26 cellular contexts compared by ENCODE assay signal in the genomic region with DNA sequence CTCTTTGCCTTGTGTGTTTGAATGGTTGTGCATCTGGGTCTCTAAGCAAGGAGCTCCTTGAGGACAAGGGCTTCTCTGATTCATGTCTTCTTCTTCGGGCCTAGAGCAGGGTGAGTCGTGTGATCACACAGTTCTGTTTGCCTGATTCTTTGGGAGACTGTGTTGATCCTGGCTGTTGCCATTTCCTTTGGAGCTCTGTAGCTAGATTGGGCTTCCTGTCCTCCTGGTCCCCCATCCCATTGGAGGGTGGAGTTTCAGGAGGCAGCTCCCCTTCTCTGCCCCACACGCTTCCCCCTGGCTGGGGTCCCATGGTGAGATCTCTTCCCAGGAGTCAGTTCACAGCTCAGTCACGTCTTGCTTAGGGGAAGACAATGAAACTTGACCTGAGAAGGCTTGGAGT.
DNase-seq lines count a peak whose midpoint lies in the region; ATAC-seq, FAIRE-seq and TF ChIP-seq lines count a peak whose summit lies in the region.
"Had no signal": no experiment of that assay in that cellular context is flagged by ENCODE, and none has a peak within 500 bp of the region (broad histone marks: within the 10 kb centered on the region; RNA-seq: fewer than 3 reads in every experiment).

No MANE protein-coding gene starts in this region.

- peak; percentile 74 for DNase-seq in endothelial cell of umbilical vein (ENCODE audit: low read depth, low spot score)
- no peak for DNase-seq in keratinocyte (ENCODE audit: low read depth, low spot score)
- DNase-seq in sciatic nerve (ENCODE audit: low spot score), result no peak
- no peak for DNase-seq in foreskin melanocyte
- DNase-seq in SIG-M5 (lab: John Stamatoyannopoulos, UW), result no peak
- DNase-seq in activated T-cell treated with anti-CD3 and anti-CD28 coated beads, Interleukin-2, amount 50 U/mL, for 24 hours, result no peak
- DNase-seq in NCI-H1694 (lab: John Stamatoyannopoulos, UW), result no peak
- DNase-seq: activated CD8-positive, alpha-beta memory T cell treated with anti-CD3 and anti-CD28 coated beads for 24 hours; activated naive CD4-positive, alpha-beta T cell treated with anti-CD3 and anti-CD28 coated beads, Interleukin-2, amount 10 ng/mL, durations not matched to agents 7 days and 5 days; activated T-cell treated with anti-CD3 and anti-CD28 coated beads, Interleukin-2, amount 50 U/mL, for 72 hours; COR-L47; erythroblast; H7; kidney glomerular epithelial cell; NCI-H1105; NCI-H2081; NCI-H82; stimulated activated CD4-positive, alpha-beta T cell treated with anti-CD3 and anti-CD28 coated beads, Interleukin-12 subunit alpha, Interleukin-12 subunit beta, amount 100 ng/mL, for 4 hours; stimulated activated CD4-positive, alpha-beta T cell treated with anti-CD3 and anti-CD28 coated beads, Interleukin-4, amount 100 ng/mL, for 4 hours; stimulated activated naive CD8-positive, alpha-beta T cell treated with anti-CD3 and anti-CD28 coated beads, Interleukin-15, Interleukin-2, amounts not matched to agents 100 U/mL and 50 U/mL, for 24 hours; T-cell; transverse colon had no signal

- no peaks in the 10 kb centered on the region for H3K27me3 ChIP-seq in ACC112 (ENCODE audit: insufficient read depth, low read length)
- no peaks in the 10 kb centered on the region for H3K27me3 ChIP-seq in endothelial cell of umbilical vein (ENCODE audit: control insufficient read depth in 2 of 2, insufficient read depth in 2 of 2, low read length in 2 of 2)
- H3K27me3 ChIP-seq in keratinocyte (ENCODE audit: control insufficient read depth, extremely low read depth, insufficient read depth, low read length), result no peaks in the 10 kb centered on the region
- H3K27me3 ChIP-seq: ascending aorta, transverse colon had no signal

- H3K36me3 ChIP-seq in ACC112 (ENCODE audit: insufficient read depth, low read length) (no peaks in the 10 kb centered on the region), endothelial cell of umbilical vein (ENCODE audit: control insufficient read depth in 2 of 2, extremely low read depth in 1 of 2, insufficient read depth in 2 of 2, low read length in 2 of 2) (no peaks in the 10 kb centered on the region), keratinocyte (ENCODE audit: control insufficient read depth in 2 of 2, extremely low read depth in 1 of 2, insufficient read depth in 2 of 2, low read length in 2 of 2) (no peaks in the 10 kb centered on the region)
- H3K36me3 ChIP-seq: ascending aorta, neutrophil, transverse colon had no signal

- H3K4me3 Mint-ChIP-seq in activated T-cell treated with anti-CD3 and anti-CD28 coated beads, Interleukin-2, amount 50 U/mL, for 24 hours, result no peak overlapping the region
- H3K4me3 Mint-ChIP-seq: activated naive CD4-positive, alpha-beta T cell treated with anti-CD3 and anti-CD28 coated beads, Interleukin-2, amount 10 ng/mL, durations not matched to agents 7 days and 5 days; activated T-cell treated with anti-CD3 and anti-CD28 coated beads, Interleukin-2, amount 50 U/mL, for 72 hours; T-cell had no signal

- TF ChIP-seq CTCF in endothelial cell of umbilical vein (IDR thresholded peaks at IDR 0.05; ENCODE audit: extremely low read depth in 1 of 2, insufficient read depth in 1 of 2, low read depth in 1 of 2, low read length in 2 of 2) (no peak), keratinocyte (optimal IDR thresholded peaks at IDR 0.05 in 1 of 3, IDR thresholded peaks at IDR 0.05 in 1 of 3, conservative IDR thresholded peaks at IDR 0.05 in 1 of 3; ENCODE audit: extremely low read depth in 1 of 3, insufficient read depth in 2 of 3, low read length in 3 of 3) (no peak)

- ATAC-seq in sciatic nerve, result peak; percentile 46
- ATAC-seq: activated T-cell treated with anti-CD3 and anti-CD28 coated beads, Interleukin-2, amount 50 U/mL, for 72 hours; stimulated activated naive CD8-positive, alpha-beta T cell treated with anti-CD3 and anti-CD28 coated beads, Interleukin-15, Interleukin-2, amounts not matched to agents 100 U/mL and 50 U/mL, for 24 hours; T-cell had no signal

- H3K4me1 ChIP-seq in ACC112 (ENCODE audit: control insufficient read depth, insufficient read depth, low read length, unreplicated experiment) (peaks cover 35% of the 10 kb centered on the region), endothelial cell of umbilical vein (ENCODE audit: control insufficient read depth, extremely low read depth, insufficient read depth, low read length) (peaks cover 14% of the 10 kb centered on the region), keratinocyte (ENCODE audit: control insufficient read depth, extremely low read depth, insufficient read depth, low read length) (no peaks in the 10 kb centered on the region)
- H3K4me1 ChIP-seq: transverse colon had no signal

- H3K27ac ChIP-seq in ACC112 (ENCODE audit: low read depth, low read length), result peak overlapping the region; percentile 79
- H3K27ac ChIP-seq in endothelial cell of umbilical vein (ENCODE audit: insufficient read depth, low read depth, low read length), result no peak overlapping the region
- H3K27ac ChIP-seq in keratinocyte (ENCODE audit: control insufficient read depth, insufficient read depth, low read length), result no peak overlapping the region
- H3K27ac ChIP-seq: neutrophil had no signal

- no peak for TF ChIP-seq POLR2A in endothelial cell of umbilical vein (IDR thresholded peaks at IDR 0.05; ENCODE audit: low read depth, low read length)

- H3K79me2 ChIP-seq in ACC112 (ENCODE audit: control insufficient read depth, insufficient read depth, low read length, unreplicated experiment) (no peaks in the 10 kb centered on the region), endothelial cell of umbilical vein (ENCODE audit: control insufficient read depth, insufficient read depth, low read length) (no peaks in the 10 kb centered on the region), keratinocyte (ENCODE audit: control insufficient read depth, insufficient read depth, low read length) (no peaks in the 10 kb centered on the region)

- intact Hi-C loops in endothelial cell of umbilical vein (cut with micrococcal nuclease) (no loop called here), sciatic nerve (cut with DNase I) (no loop called here)

- no peaks in the 10 kb centered on the region for H3K9me1 ChIP-seq in endothelial cell of umbilical vein (replicated peaks; ENCODE audit: control insufficient read depth, extremely low read depth, insufficient read depth, low read length)
- no peaks in the 10 kb centered on the region for H3K9me1 ChIP-seq in keratinocyte (ENCODE audit: control insufficient read depth, extremely low read depth, insufficient read depth, low read length)

- H4K20me1 ChIP-seq in endothelial cell of umbilical vein (replicated peaks; ENCODE audit: control insufficient read depth, extremely low read depth, insufficient read depth, low read length) (no peaks in the 10 kb centered on the region), keratinocyte (ENCODE audit: control insufficient read depth, extremely low read depth, insufficient read depth, low read length) (no peaks in the 10 kb centered on the region)

- H3K9me3 ChIP-seq in endothelial cell of umbilical vein (replicated peaks; ENCODE audit: control insufficient read depth, insufficient read depth, low read length) (no peaks in the 10 kb centered on the region), keratinocyte (ENCODE audit: control insufficient read depth, low read depth, low read length) (no peaks in the 10 kb centered on the region)
- H3K9me3 ChIP-seq: ascending aorta, neutrophil, transverse colon had no signal

- H3K4me2 ChIP-seq in endothelial cell of umbilical vein (ENCODE audit: insufficient read depth, low read length) (no peak overlapping the region), keratinocyte (ENCODE audit: control insufficient read depth, extremely low read depth, insufficient read depth, low read depth, low read length) (no peak overlapping the region)

- H3K9me3 Mint-ChIP-seq in activated T-cell treated with anti-CD3 and anti-CD28 coated beads, Interleukin-2, amount 50 U/mL, for 24 hours, result no peaks in the 10 kb centered on the region
- H3K9me3 Mint-ChIP-seq: activated naive CD4-positive, alpha-beta T cell treated with anti-CD3 and anti-CD28 coated beads, Interleukin-2, amount 10 ng/mL, durations not matched to agents 7 days and 5 days; activated T-cell treated with anti-CD3 and anti-CD28 coated beads, Interleukin-2, amount 50 U/mL, for 72 hours; T-cell had no signal

- dilution Hi-C loops in endothelial cell of umbilical vein (cut with MboI; ENCODE audit: extremely low pct_ligation_motif_present, low sequenced_read_pairs), result no loop called here
- dilution Hi-C loops in keratinocyte (cut with MboI; ENCODE audit: extremely low pct_ligation_motif_present, low sequenced_read_pairs), result no loop called here

- H3K9ac ChIP-seq in endothelial cell of umbilical vein (replicated peaks; ENCODE audit: extremely low read depth, insufficient read depth, low read length) (no peak overlapping the region), keratinocyte (ENCODE audit: control insufficient read depth, extremely low read depth, insufficient read depth, low read length) (no peak overlapping the region)

- H3K4me3 ChIP-seq in ACC112 (ENCODE audit: low read depth, low read length) (no peak overlapping the region), endothelial cell of umbilical vein (replicated peaks in 1 of 3; ENCODE audit: insufficient read depth in 1 of 3, low read depth in 1 of 3, low read length in 3 of 3) (no peak overlapping the region), keratinocyte (ENCODE audit: control insufficient read depth in 2 of 3, extremely low read depth in 1 of 3, insufficient read depth in 2 of 3, low read depth in 1 of 3, low read length in 3 of 3) (no peak overlapping the region)
- H3K4me3 ChIP-seq: ascending aorta, transverse colon had no signal

- peaks cover 15% of the 10 kb centered on the region for H3K27me3 Mint-ChIP-seq in activated T-cell treated with anti-CD3 and anti-CD28 coated beads, Interleukin-2, amount 50 U/mL, for 24 hours

- H2AFZ ChIP-seq in ACC112 (ENCODE audit: low read length, unreplicated experiment) (no peak overlapping the region), endothelial cell of umbilical vein (ENCODE audit: low read depth, low read length) (peak overlapping the region; percentile 21), keratinocyte (ENCODE audit: control insufficient read depth, low read length) (peak overlapping the region; percentile 57)

- no peak overlapping the region for H3K27ac Mint-ChIP-seq in activated T-cell treated with anti-CD3 and anti-CD28 coated beads, Interleukin-2, amount 50 U/mL, for 24 hours
- H3K27ac Mint-ChIP-seq: activated naive CD4-positive, alpha-beta T cell treated with anti-CD3 and anti-CD28 coated beads, Interleukin-2, amount 10 ng/mL, durations not matched to agents 7 days and 5 days; activated T-cell treated with anti-CD3 and anti-CD28 coated beads, Interleukin-2, amount 50 U/mL, for 72 hours; T-cell had no signal

- no peaks in the 10 kb centered on the region for H3K36me3 Mint-ChIP-seq in activated T-cell treated with anti-CD3 and anti-CD28 coated beads, Interleukin-2, amount 50 U/mL, for 24 hours (ENCODE audit: low read depth)
- H3K36me3 Mint-ChIP-seq: activated naive CD4-positive, alpha-beta T cell treated with anti-CD3 and anti-CD28 coated beads, Interleukin-2, amount 10 ng/mL, durations not matched to agents 7 days and 5 days; T-cell had no signal

- FAIRE-seq in endothelial cell of umbilical vein (lab: Jason Lieb, UNC), result peak; percentile 26
- FAIRE-seq in keratinocyte (lab: Jason Lieb, UNC), result peak; percentile 78
- FAIRE-seq: A204.1 had no signal

- POLR2A ChIA-PET in endothelial cell of umbilical vein (lab: Charles Lee), result no interaction called here

- BruUV-seq in endothelial cell of umbilical vein (replicated peaks; lab: Mats Ljungman, UMichigan), result no TSS peak

- peaks cover 6% of the 10 kb centered on the region for H3K4me1 Mint-ChIP-seq in activated T-cell treated with anti-CD3 and anti-CD28 coated beads, Interleukin-2, amount 50 U/mL, for 24 hours (ENCODE audit: low read depth)
- H3K4me1 Mint-ChIP-seq: activated naive CD4-positive, alpha-beta T cell treated with anti-CD3 and anti-CD28 coated beads, Interleukin-2, amount 10 ng/mL, durations not matched to agents 7 days and 5 days had no signal

- CTCF ChIA-PET in endothelial cell of umbilical vein (lab: Charles Lee), result interaction anchor here (0.8 to 1.3 kb wide), 3 partner anchors 14 to 92 kb away, joined by 3 to 4 read pairs (median 3); a partner anchor contains a TSS
